In the genomic region with DNA sequence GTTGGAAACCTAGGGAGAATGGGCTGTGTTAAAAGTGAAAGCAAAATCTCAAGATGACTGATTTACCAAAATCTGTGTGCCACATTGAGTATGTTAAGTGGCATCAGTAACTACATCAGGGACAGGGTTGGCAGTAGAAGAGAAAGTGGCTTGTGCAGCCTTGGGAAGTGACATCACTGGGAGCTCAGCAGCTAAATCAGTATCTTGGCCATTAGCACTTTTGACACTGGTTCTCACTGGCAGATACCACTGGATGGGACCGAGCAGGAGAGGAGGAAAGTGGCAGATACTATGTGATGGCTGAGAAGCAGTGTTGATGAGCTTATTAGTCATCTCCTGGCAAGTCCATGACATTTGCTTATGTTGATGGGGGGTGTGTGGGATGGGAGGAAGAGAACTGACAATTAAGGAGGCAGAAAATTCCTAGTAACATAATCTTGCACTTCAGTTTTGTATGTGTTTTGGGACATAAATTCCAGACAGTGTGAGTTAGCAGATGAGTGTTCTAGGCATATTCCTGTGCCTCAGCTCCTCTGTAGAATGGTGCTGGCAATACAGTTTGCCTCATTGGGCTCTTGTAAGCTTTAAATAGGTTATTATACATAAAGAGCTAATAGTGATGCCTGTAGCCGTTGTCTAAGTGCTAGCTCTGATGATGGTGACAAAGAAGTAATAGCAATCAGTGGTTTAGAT, we compare ENCODE assay signal across 10 cellular contexts.
A peak's percentile ranks its signal among the peaks of the same experiment; 100 is the strongest.
DNase-seq lines count a peak whose midpoint lies in the region; ATAC-seq, FAIRE-seq and TF ChIP-seq lines count a peak whose summit lies in the region.
"Had no signal": no experiment of that assay in that cellular context is flagged by ENCODE, and none has a peak within 500 bp of the region (broad histone marks: within the 10 kb centered on the region; RNA-seq: fewer than 3 reads in every experiment).

No MANE protein-coding gene starts in this region.

- H3K27me3 ChIP-seq in gastroesophageal sphincter (no peaks in the 10 kb centered on the region), vagina (no peaks in the 10 kb centered on the region)
- H3K27me3 ChIP-seq: SJCRH30 had no signal

- no peak for TF ChIP-seq CTCF in gastroesophageal sphincter (IDR thresholded peaks at IDR 0.05)
- TF ChIP-seq CTCF in vagina (IDR thresholded peaks at IDR 0.05): no peak

- H3K27ac ChIP-seq in gastroesophageal sphincter: peak overlapping the region in 3 of 4 donors; percentile 11 to 52 (median 20)
- peak overlapping the region; percentile 22 for H3K27ac ChIP-seq in vagina
- H3K27ac ChIP-seq: SJCRH30 had no signal

- no peak for TF ChIP-seq EP300 in gastroesophageal sphincter (IDR thresholded peaks at IDR 0.05)

- ATAC-seq in left cardiac atrium (peak; percentile 90 to 94), Right ventricle myocardium inferior (no peak), gastroesophageal sphincter (no peak)

- peak; percentile 53 for FAIRE-seq in RCC 7860 (lab: Jason Lieb, UNC)

- TF ChIP-seq POLR2A in gastroesophageal sphincter (IDR thresholded peaks at IDR 0.05) (no peak), vagina (IDR thresholded peaks at IDR 0.05) (no peak)

- 41 to 69% methylated on average over 2 of the region's 2 CpGs for WGBS in gastroesophageal sphincter (ENCODE audit: low coverage in 1 of 2), 2 donors

- intact Hi-C loops in left cardiac atrium (cut with DNase I) (no loop called here), Right ventricle myocardium inferior (cut with DNase I) (no loop called here), vagina (cut with DNase I) (no loop called here)

- DNase-seq in left cardiac atrium: peak; percentile 27
- DNase-seq in Right ventricle myocardium inferior (ENCODE audit: missing footprints): no peak
- DNase-seq in RCC 7860 (ENCODE audit: low spot score): peak; percentile 60
- no peak for DNase-seq in vagina (ENCODE audit: extremely low spot score in 2 of 2)
- no peak for DNase-seq in NCI-H1694 (lab: John Stamatoyannopoulos, UW)
- no peak for DNase-seq in C1 segment of cervical spinal cord (lab: John Stamatoyannopoulos, UW)
- DNase-seq in effector CD8-positive, alpha-beta T cell (lab: John Stamatoyannopoulos, UW): no peak
- DNase-seq: activated gamma-delta T cell, SJCRH30 had no signal

- H3K4me1 ChIP-seq in gastroesophageal sphincter (peaks cover 0 to 14% (median 3%) of the 10 kb centered on the region in 3 donors), vagina (peaks cover 5% of the 10 kb centered on the region)

- H3K4me3 ChIP-seq in gastroesophageal sphincter: peak overlapping the region in 1 of 2 donors; percentile 21
- H3K4me3 ChIP-seq in vagina: peak overlapping the region; percentile 3 to 12
- H3K4me3 ChIP-seq: SJCRH30 had no signal

- no peaks in the 10 kb centered on the region for H3K36me3 ChIP-seq in gastroesophageal sphincter
- no peaks in the 10 kb centered on the region for H3K36me3 ChIP-seq in vagina
- H3K36me3 ChIP-seq: SJCRH30 had no signal

- H3K9me3 ChIP-seq in gastroesophageal sphincter: no peaks in the 10 kb centered on the region
- no peaks in the 10 kb centered on the region for H3K9me3 ChIP-seq in vagina
- H3K9me3 ChIP-seq: SJCRH30 had no signal

Comparison
In these comparisons a context has a peak if more than half of its experiments do, and no peak if none do; other contexts are left out.
1. ATAC-seq: peak in left cardiac atrium (2 of 2); none in Right ventricle myocardium inferior (single experiment) and gastroesophageal sphincter (single experiment).
2. DNase-seq: peak in left cardiac atrium (single experiment) and RCC 7860 (single experiment); none in Right ventricle myocardium inferior (single experiment), vagina (0 of 2), NCI-H1694 (single experiment), C1 segment of cervical spinal cord (0 of 14) and effector CD8-positive, alpha-beta T cell (single experiment).